In genomic region chr1:246583448-246584185, GRCh38 we compare ENCODE assay signal across 1 cellular context.
TF ChIP-seq lines count a peak whose summit lies in the region.

No MANE protein-coding gene starts in this region.

TF ChIP-seq in HepG2, 621 proteins besides CTCF, POLR2A, EP300 and RAD21 (continued from another document and continues in another):
- TF ChIP-seq, protein P1, sequence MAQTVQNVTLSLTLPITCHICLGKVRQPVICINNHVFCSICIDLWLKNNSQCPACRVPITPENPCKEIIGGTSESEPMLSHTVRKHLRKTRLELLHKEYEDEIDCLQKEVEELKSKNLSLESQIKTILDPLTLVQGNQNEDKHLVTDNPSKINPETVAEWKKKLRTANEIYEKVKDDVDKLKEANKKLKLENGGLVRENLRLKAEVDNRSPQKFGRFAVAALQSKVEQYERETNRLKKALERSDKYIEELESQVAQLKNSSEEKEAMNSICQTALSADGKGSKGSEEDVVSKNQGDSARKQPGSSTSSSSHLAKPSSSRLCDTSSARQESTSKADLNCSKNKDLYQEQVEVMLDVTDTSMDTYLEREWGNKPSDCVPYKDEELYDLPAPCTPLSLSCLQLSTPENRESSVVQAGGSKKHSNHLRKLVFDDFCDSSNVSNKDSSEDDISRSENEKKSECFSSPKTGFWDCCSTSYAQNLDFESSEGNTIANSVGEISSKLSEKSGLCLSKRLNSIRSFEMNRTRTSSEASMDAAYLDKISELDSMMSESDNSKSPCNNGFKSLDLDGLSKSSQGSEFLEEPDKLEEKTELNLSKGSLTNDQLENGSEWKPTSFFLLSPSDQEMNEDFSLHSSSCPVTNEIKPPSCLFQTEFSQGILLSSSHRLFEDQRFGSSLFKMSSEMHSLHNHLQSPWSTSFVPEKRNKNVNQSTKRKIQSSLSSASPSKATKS (CRISPR knock-in tag; IDR thresholded peaks at IDR 0.05) = no peak
- TF ChIP-seq, protein P2, sequence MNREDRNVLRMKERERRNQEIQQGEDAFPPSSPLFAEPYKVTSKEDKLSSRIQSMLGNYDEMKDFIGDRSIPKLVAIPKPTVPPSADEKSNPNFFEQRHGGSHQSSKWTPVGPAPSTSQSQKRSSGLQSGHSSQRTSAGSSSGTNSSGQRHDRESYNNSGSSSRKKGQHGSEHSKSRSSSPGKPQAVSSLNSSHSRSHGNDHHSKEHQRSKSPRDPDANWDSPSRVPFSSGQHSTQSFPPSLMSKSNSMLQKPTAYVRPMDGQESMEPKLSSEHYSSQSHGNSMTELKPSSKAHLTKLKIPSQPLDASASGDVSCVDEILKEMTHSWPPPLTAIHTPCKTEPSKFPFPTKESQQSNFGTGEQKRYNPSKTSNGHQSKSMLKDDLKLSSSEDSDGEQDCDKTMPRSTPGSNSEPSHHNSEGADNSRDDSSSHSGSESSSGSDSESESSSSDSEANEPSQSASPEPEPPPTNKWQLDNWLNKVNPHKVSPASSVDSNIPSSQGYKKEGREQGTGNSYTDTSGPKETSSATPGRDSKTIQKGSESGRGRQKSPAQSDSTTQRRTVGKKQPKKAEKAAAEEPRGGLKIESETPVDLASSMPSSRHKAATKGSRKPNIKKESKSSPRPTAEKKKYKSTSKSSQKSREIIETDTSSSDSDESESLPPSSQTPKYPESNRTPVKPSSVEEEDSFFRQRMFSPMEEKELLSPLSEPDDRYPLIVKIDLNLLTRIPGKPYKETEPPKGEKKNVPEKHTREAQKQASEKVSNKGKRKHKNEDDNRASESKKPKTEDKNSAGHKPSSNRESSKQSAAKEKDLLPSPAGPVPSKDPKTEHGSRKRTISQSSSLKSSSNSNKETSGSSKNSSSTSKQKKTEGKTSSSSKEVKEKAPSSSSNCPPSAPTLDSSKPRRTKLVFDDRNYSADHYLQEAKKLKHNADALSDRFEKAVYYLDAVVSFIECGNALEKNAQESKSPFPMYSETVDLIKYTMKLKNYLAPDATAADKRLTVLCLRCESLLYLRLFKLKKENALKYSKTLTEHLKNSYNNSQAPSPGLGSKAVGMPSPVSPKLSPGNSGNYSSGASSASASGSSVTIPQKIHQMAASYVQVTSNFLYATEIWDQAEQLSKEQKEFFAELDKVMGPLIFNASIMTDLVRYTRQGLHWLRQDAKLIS (CRISPR knock-in tag; IDR thresholded peaks at IDR 0.05) = no peak; the same call in 1 of the 2 replicates
- TF ChIP-seq RXRB (CRISPR knock-in tag; IDR thresholded peaks at IDR 0.05; ENCODE audit: borderline replicate concordance) (peak; percentile 98), MED8 (CRISPR knock-in tag; IDR thresholded peaks at IDR 0.05; ENCODE audit: insufficient replicate concordance) (no peak), PTBP1 (IDR thresholded peaks at IDR 0.05; ENCODE audit: low read depth, low read length, poor library complexity, severe bottlenecking) (no peak), SALL2 (CRISPR knock-in tag; IDR thresholded peaks at IDR 0.05) (0 out of 2 replicates have a peak, but pooled peaks have one; percentile 26), STAT5B (CRISPR knock-in tag; IDR thresholded peaks at IDR 0.05) (peak; percentile 23; the same call in 1 of the 2 replicates), BHLHE40 (IDR thresholded peaks at IDR 0.05; ENCODE audit: low read length) (no peak), DPF2 (CRISPR knock-in tag; IDR thresholded peaks at IDR 0.05; ENCODE audit: borderline replicate concordance, low read depth) (peak; percentile 86), FUBP1 (CRISPR knock-in tag; IDR thresholded peaks at IDR 0.05; ENCODE audit: borderline replicate concordance) (no peak; the same call in 1 of the 2 replicates), MTA3 (CRISPR knock-in tag; IDR thresholded peaks at IDR 0.05) (no peak), ZNF816 (CRISPR knock-in tag; IDR thresholded peaks at IDR 0.05; ENCODE audit: borderline replicate concordance) (peak; percentile 59; the same call in 1 of the 2 replicates), RFX5 (IDR thresholded peaks at IDR 0.05; ENCODE audit: low read depth, low read length) (no peak), ZNF282 (IDR thresholded peaks at IDR 0.05; ENCODE audit: partially characterized antibody) (no peak), ZMYM3 (CRISPR knock-in tag; IDR thresholded peaks at IDR 0.05) (no peak; the same call in 1 of the 2 replicates), ZNF75D (CRISPR knock-in tag; IDR thresholded peaks at IDR 0.05; ENCODE audit: borderline replicate concordance) (no peak), ZFP37 (CRISPR knock-in tag; IDR thresholded peaks at IDR 0.05; ENCODE audit: borderline replicate concordance) (no peak), ZBTB3 (CRISPR knock-in tag; IDR thresholded peaks at IDR 0.05; ENCODE audit: borderline replicate concordance, low read depth) (0 out of 2 replicates have a peak, but pooled peaks have one; percentile 45), U2AF1 (optimal IDR thresholded peaks at IDR 0.05; ENCODE audit: low read depth, low read length) (no peak), ZNF362 (CRISPR knock-in tag; IDR thresholded peaks at IDR 0.05; ENCODE audit: borderline replicate concordance) (peak; percentile 63; the same call in 1 of the 2 replicates), ZNF552 (CRISPR knock-in tag; IDR thresholded peaks at IDR 0.05; ENCODE audit: borderline replicate concordance) (no peak), ZNF337 (CRISPR knock-in tag; IDR thresholded peaks at IDR 0.05; ENCODE audit: borderline replicate concordance, low read depth) (0 out of 2 replicates have a peak, but pooled peaks have one; percentile 46), SMARCE1 (IDR thresholded peaks at IDR 0.05; ENCODE audit: borderline replicate concordance) (no peak), ZNF234 (CRISPR knock-in tag; conservative IDR thresholded peaks at IDR 0.05) (no peak), ZFP36L2 (CRISPR knock-in tag; IDR thresholded peaks at IDR 0.05) (no peak), ZNF878 (CRISPR knock-in tag; IDR thresholded peaks at IDR 0.05) (peak; percentile 49; the same call in 1 of the 2 replicates), ZFYVE20 (CRISPR knock-in tag; IDR thresholded peaks at IDR 0.05; ENCODE audit: borderline replicate concordance, low read depth) (no peak), ZNF781 (CRISPR knock-in tag; IDR thresholded peaks at IDR 0.05; ENCODE audit: borderline replicate concordance, not compliant biosample characterization) (no peak), KAT2B (IDR thresholded peaks at IDR 0.05; ENCODE audit: borderline replicate concordance, low read depth, low read length) (no peak), SMAD3 (CRISPR knock-in tag; IDR thresholded peaks at IDR 0.05) (peak; percentile 81; the same call in 1 of the 2 replicates), ZNF136 (CRISPR knock-in tag; IDR thresholded peaks at IDR 0.05; ENCODE audit: low read depth) (no peak), TOPORS (CRISPR knock-in tag; IDR thresholded peaks at IDR 0.05) (no peak), KLF11 (CRISPR knock-in tag; IDR thresholded peaks at IDR 0.05) (0 out of 2 replicates have a peak, but pooled peaks have one; percentile 73), PLSCR1 (CRISPR knock-in tag; IDR thresholded peaks at IDR 0.05; ENCODE audit: borderline replicate concordance) (no peak), GLI4 (CRISPR knock-in tag; IDR thresholded peaks at IDR 0.05; ENCODE audit: borderline replicate concordance) (no peak), ARNTL (CRISPR knock-in tag; IDR thresholded peaks at IDR 0.05) (peak; percentile 67; the same call in 1 of the 2 replicates), XBP1 (CRISPR knock-in tag; IDR thresholded peaks at IDR 0.05) (peak; percentile 69; the same call in 1 of the 2 replicates), PCBP1 (IDR thresholded peaks at IDR 0.05; ENCODE audit: borderline replicate concordance, low read depth, low read length) (no peak), SIN3B (IDR thresholded peaks at IDR 0.05; ENCODE audit: low read length) (no peak), GATAD2A (CRISPR knock-in tag; IDR thresholded peaks at IDR 0.05) (peak; percentile 97), TSC22D2 (CRISPR knock-in tag; IDR thresholded peaks at IDR 0.05; ENCODE audit: borderline replicate concordance) (no peak; the same call in 1 of the 2 replicates), ZBTB8A (CRISPR knock-in tag; IDR thresholded peaks at IDR 0.05; ENCODE audit: borderline replicate concordance, low read depth) (no peak)
- TF ChIP-seq, protein P3, sequence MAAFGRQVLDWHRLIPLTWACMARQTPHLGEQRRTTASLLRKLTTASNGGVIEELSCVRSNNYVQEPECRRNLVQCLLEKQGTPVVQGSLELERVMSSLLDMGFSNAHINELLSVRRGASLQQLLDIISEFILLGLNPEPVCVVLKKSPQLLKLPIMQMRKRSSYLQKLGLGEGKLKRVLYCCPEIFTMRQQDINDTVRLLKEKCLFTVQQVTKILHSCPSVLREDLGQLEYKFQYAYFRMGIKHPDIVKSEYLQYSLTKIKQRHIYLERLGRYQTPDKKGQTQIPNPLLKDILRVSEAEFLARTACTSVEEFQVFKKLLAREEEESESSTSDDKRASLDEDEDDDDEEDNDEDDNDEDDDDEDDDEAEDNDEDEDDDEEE (CRISPR knock-in tag; IDR thresholded peaks at IDR 0.05) = no peak
- TF ChIP-seq, protein P4, sequence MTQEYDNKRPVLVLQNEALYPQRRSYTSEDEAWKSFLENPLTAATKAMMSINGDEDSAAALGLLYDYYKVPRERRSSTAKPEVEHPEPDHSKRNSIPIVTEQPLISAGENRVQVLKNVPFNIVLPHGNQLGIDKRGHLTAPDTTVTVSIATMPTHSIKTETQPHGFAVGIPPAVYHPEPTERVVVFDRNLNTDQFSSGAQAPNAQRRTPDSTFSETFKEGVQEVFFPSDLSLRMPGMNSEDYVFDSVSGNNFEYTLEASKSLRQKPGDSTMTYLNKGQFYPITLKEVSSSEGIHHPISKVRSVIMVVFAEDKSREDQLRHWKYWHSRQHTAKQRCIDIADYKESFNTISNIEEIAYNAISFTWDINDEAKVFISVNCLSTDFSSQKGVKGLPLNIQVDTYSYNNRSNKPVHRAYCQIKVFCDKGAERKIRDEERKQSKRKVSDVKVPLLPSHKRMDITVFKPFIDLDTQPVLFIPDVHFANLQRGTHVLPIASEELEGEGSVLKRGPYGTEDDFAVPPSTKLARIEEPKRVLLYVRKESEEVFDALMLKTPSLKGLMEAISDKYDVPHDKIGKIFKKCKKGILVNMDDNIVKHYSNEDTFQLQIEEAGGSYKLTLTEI (CRISPR knock-in tag; conservative IDR thresholded peaks at IDR 0.05) = no peak
- TF ChIP-seq, protein P5, sequence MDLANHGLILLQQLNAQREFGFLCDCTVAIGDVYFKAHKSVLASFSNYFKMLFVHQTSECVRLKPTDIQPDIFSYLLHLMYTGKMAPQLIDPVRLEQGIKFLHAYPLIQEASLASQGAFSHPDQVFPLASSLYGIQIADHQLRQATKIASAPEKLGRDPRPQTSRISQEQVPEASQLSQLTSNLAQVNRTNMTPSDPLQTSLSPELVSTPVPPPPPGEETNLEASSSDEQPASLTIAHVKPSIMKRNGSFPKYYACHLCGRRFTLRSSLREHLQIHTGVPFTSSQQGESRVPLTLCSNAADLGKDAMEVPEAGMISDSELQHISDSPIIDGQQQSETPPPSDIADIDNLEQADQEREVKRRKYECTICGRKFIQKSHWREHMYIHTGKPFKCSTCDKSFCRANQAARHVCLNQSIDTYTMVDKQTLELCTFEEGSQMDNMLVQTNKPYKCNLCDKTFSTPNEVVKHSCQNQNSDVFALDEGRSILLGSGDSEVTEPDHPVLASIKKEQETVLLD (CRISPR knock-in tag; IDR thresholded peaks at IDR 0.05; ENCODE audit: low read depth) = no peak
- TF ChIP-seq, protein P6, sequence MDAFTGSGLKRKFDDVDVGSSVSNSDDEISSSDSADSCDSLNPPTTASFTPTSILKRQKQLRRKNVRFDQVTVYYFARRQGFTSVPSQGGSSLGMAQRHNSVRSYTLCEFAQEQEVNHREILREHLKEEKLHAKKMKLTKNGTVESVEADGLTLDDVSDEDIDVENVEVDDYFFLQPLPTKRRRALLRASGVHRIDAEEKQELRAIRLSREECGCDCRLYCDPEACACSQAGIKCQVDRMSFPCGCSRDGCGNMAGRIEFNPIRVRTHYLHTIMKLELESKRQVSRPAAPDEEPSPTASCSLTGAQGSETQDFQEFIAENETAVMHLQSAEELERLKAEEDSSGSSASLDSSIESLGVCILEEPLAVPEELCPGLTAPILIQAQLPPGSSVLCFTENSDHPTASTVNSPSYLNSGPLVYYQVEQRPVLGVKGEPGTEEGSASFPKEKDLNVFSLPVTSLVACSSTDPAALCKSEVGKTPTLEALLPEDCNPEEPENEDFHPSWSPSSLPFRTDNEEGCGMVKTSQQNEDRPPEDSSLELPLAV (CRISPR knock-in tag; conservative IDR thresholded peaks at IDR 0.05; ENCODE audit: low read depth) = no peak
- TF ChIP-seq, protein P7, sequence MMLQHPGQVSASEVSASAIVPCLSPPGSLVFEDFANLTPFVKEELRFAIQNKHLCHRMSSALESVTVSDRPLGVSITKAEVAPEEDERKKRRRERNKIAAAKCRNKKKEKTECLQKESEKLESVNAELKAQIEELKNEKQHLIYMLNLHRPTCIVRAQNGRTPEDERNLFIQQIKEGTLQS (CRISPR knock-in tag; IDR thresholded peaks at IDR 0.05) = peak; percentile 63; the same call in 1 of the 2 replicates
- TF ChIP-seq, protein P8, sequence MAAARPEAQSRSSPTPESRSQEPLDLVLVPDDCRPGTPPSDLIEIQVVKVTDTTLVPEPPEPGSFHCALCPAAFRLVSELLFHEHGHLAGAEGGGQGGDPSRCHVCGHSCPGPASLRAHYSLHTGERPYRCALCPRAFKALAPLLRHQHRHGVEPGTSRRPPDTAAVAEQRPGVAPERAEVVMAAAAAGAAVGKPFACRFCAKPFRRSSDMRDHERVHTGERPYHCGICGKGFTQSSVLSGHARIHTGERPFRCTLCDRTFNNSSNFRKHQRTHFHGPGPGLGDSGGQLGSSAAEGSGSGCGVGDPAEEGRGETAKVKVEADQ (CRISPR knock-in tag; IDR thresholded peaks at IDR 0.05; ENCODE audit: borderline replicate concordance) = 0 out of 2 replicates have a peak, but pooled peaks have one; percentile 74
